In genomic region chr1:183477986-183478781, GRCh38 we compare ENCODE assay signal across 9 cellular contexts. TPM values are rescaled to one million over a fixed set of nuclear protein-coding genes. Genes with fewer than 3 reads are reported as not detected.
DNase-seq lines count a peak whose midpoint lies in the region; ATAC-seq and TF ChIP-seq lines count a peak whose summit lies in the region.
"Had no signal": no experiment of that assay in that cellular context is flagged by ENCODE, and none has a peak within 500 bp of the region (broad histone marks: within the 10 kb centered on the region; RNA-seq: fewer than 3 reads in every experiment).

No MANE protein-coding gene starts in this region.

- H3K27me3 Mint-ChIP-seq in memory B cell: no peaks in the 10 kb centered on the region

- H3K79me2 ChIP-seq in Loucy (ENCODE audit: insufficient read depth, low read length): peaks cover 100% of the 10 kb centered on the region

- no peak overlapping the region for H2AFZ ChIP-seq in Loucy (ENCODE audit: low read length)

- H3K27ac Mint-ChIP-seq in memory B cell: peak overlapping the region; percentile 8

- H3K36me3 Mint-ChIP-seq in memory B cell: no peaks in the 10 kb centered on the region

- ATAC-seq in GM21786 (IDR thresholded peaks at IDR 0.05; ENCODE audit: unreplicated experiment) (peak; percentile 51), memory B cell (ENCODE audit: low read depth) (peak; percentile 31)

- intact Hi-C loops in vagina (cut with DNase I): loop anchor here (10.0 kb wide), 1 partner anchor 57 kb away; no protein-coding TSS in a partner anchor

- H3K4me1 Mint-ChIP-seq in memory B cell: peaks cover 45% of the 10 kb centered on the region

- H3K9me2 ChIP-seq in Loucy (replicated peaks; ENCODE audit: low read depth, low read length): no peaks in the 10 kb centered on the region

- no peak overlapping the region for H3K27ac ChIP-seq in vagina

- peak overlapping the region; percentile 24 for H3K4me3 Mint-ChIP-seq in memory B cell

- peak overlapping the region; percentile 78 for H3K4me3 ChIP-seq in Loucy (ENCODE audit: low read length, poor library complexity, severe bottlenecking)
- no peak overlapping the region for H3K4me3 ChIP-seq in vagina

- peaks cover 14% of the 10 kb centered on the region for H3F3A ChIP-seq in Loucy (ENCODE audit: low read depth)

- H3K4me2 ChIP-seq in Loucy (ENCODE audit: low read depth, low read length, poor library complexity, severe bottlenecking): peak overlapping the region; percentile 91

- peak overlapping the region; percentile 71 for H3K9ac ChIP-seq in Loucy (ENCODE audit: low read depth, low read length, poor library complexity, severe bottlenecking)

- no peak for TF ChIP-seq POLR2A in vagina (IDR thresholded peaks at IDR 0.05)

- H3K27me3 ChIP-seq in Loucy (ENCODE audit: insufficient read depth, low read length, poor library complexity, severe bottlenecking) (no peaks in the 10 kb centered on the region), vagina (no peaks in the 10 kb centered on the region)

- DNase-seq in NCI-H2171 treated with DMSO at 0.1 percent for 48 hours (lab: John Stamatoyannopoulos, UW): peak; percentile 30
- no peak for DNase-seq in NCI-H2171 (lab: John Stamatoyannopoulos, UW)
- no peak for DNase-seq in memory B cell (ENCODE audit: low spot score in 2 of 2)
- DNase-seq in vagina (ENCODE audit: extremely low spot score in 2 of 2): no peak
- DNase-seq in activated CD4-positive, CD25-positive, alpha-beta regulatory T cell (lab: John Stamatoyannopoulos, UW): no peak
- no peak for DNase-seq in NCI-H2029 (lab: John Stamatoyannopoulos, UW)
- DNase-seq: posterior cingulate gyrus had no signal

- H3K36me3 ChIP-seq in Loucy (ENCODE audit: insufficient read depth, low read length) (no peaks in the 10 kb centered on the region), vagina (no peaks in the 10 kb centered on the region)

- no peaks in the 10 kb centered on the region for H3K9me3 Mint-ChIP-seq in memory B cell

- H3K4me1 ChIP-seq in Loucy (ENCODE audit: insufficient read depth, low read length, poor library complexity, severe bottlenecking): peaks cover 92% of the 10 kb centered on the region
- H3K4me1 ChIP-seq in vagina: peaks cover 74% of the 10 kb centered on the region

- H3K9me3 ChIP-seq in Loucy (ENCODE audit: insufficient read depth, low read depth, low read length) (no peaks in the 10 kb centered on the region), vagina (no peaks in the 10 kb centered on the region)

- peaks cover 88% of the 10 kb centered on the region for H4K20me1 ChIP-seq in Loucy (ENCODE audit: insufficient read depth, low read length, poor library complexity, severe bottlenecking)

- no peak for TF ChIP-seq CTCF in Loucy (conservative IDR thresholded peaks at IDR 0.05; ENCODE audit: low read length)
- no peak for TF ChIP-seq CTCF in vagina (IDR thresholded peaks at IDR 0.05)

RNA-seq across cellular contexts. Expression of gene SMG7, which starts 5.9 kb away (rescaled TPM):
- total RNA-seq in vagina: 48.9 TPM
